In the genomic region with DNA sequence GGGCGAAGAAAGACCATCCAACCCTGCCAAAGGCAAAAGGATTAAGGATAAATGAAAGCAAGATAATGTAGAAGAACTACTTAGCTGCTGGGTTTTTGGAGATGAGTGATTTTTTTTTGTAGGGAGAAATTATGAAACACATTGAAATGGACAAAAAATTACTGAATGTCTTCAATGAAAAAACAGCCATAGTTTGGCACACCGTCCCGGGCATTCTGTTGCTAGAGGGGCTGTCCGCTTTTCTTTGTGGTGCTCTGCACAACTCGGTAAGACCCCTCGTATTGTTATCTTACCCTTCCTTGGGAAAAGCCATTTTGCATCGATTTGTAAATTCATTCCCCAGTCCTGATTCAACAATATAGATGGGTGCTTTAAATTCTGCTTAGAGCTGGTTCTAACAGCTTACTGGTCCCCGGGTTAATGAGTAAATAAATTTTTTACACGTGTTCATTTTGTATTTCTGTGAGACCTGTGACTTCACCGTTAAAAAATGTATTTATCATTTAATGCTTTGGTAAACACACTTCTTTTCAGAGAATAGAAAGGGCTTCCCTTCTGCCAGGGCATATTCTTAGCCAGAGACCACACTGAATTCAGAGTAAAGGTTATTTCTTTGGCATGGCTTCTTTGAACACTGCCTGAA, we compare ENCODE assay signal across 8 cellular contexts. TPM values are rescaled to one million over a fixed set of nuclear protein-coding genes. Genes with fewer than 3 reads are reported as not detected.
DNase-seq lines count a peak whose midpoint lies in the region; ATAC-seq, FAIRE-seq and TF ChIP-seq lines count a peak whose summit lies in the region.

No MANE protein-coding gene starts in this region.

- H3K56ac ChIP-seq in IMR-90 (ENCODE audit: extremely low read depth, insufficient read depth, low read length) = peak overlapping the region; percentile 95

- H3K9ac ChIP-seq in IMR-90 (ENCODE audit: low read depth, low read length) (peak overlapping the region; percentile 86), K562 (ENCODE audit: insufficient read depth in 1 of 2, low read depth in 2 of 2, low read length in 2 of 2) (peak overlapping the region; percentile 94 to 95; a peak in 3 of 4 replicates)

- no CpG with 5 or more reads among the region's 10 CpGs for WGBS in IMR-90 (ENCODE audit: extremely low coverage in 2 of 2, insufficient read length in 1 of 2), 2 experiments
- WGBS in K562 (ENCODE audit: insufficient coverage, low coverage, missing lambda C conversion rate) = 3% methylated on average over 10 of the region's 10 CpGs
- WGBS in mesodermal cell (ENCODE audit: insufficient coverage in 2 of 2), 2 experiments = 3 to 7% methylated on average over 3 to 6 of the region's 10 CpGs

- no peak for DNase-seq in AG04449 (ENCODE audit: low read depth, low spot score)
- peak; percentile 41 for DNase-seq in IMR-90
- no peak for DNase-seq in K562 (ENCODE audit: extremely low read depth in 1 of 4, low spot score in 3 of 4)
- no peak for DNase-seq in HK-2 (ENCODE audit: unreplicated experiment)
- no peak for DNase-seq in activated CD4-positive, alpha-beta memory T cell treated with anti-CD3 and anti-CD28 coated beads, Interleukin-2, amount 10 ng/mL, durations not matched to agents 7 days and 5 days
- DNase-seq in Kasumi-1 (lab: John Stamatoyannopoulos, UW) = no peak
- DNase-seq in activated CD4-positive, alpha-beta T cell treated with anti-CD3 and anti-CD28 coated beads, Interleukin-2, amount 10 ng/mL, durations not matched to agents 24 days and 14 days = no peak

- peak overlapping the region; percentile 95 for H3K23ac ChIP-seq in IMR-90 (ENCODE audit: low read depth, low read length)

- H3K27ac Mint-ChIP-seq in activated CD4-positive, alpha-beta memory T cell treated with anti-CD3 and anti-CD28 coated beads, Interleukin-2, amount 10 ng/mL, durations not matched to agents 7 days and 5 days = no peak overlapping the region
- H3K27ac Mint-ChIP-seq in activated CD4-positive, alpha-beta T cell treated with anti-CD3 and anti-CD28 coated beads, Interleukin-2, amount 10 ng/mL, durations not matched to agents 24 days and 14 days = no peak overlapping the region

- peak overlapping the region; percentile 90 for H3K4ac ChIP-seq in IMR-90 (ENCODE audit: low read depth, low read length)

- no peak overlapping the region for H3K4me3 Mint-ChIP-seq in activated CD4-positive, alpha-beta memory T cell treated with anti-CD3 and anti-CD28 coated beads, Interleukin-2, amount 10 ng/mL, durations not matched to agents 7 days and 5 days
- no peak overlapping the region for H3K4me3 Mint-ChIP-seq in activated CD4-positive, alpha-beta T cell treated with anti-CD3 and anti-CD28 coated beads, Interleukin-2, amount 10 ng/mL, durations not matched to agents 24 days and 14 days

- H2AFZ ChIP-seq in IMR-90 (replicated peaks; ENCODE audit: low read length, poor library complexity) (peak overlapping the region; percentile 98), K562 (ENCODE audit: low read depth, low read length) (peak overlapping the region; percentile 99)

- H4K91ac ChIP-seq in IMR-90 (ENCODE audit: insufficient read depth, low read depth, low read length) = peak overlapping the region; percentile 94

- peaks cover 2% of the 10 kb centered on the region; the same call in 1 of the 2 replicates for H3K4me1 ChIP-seq in IMR-90 (ENCODE audit: control insufficient read depth, insufficient read depth, low read length)
- H3K4me1 ChIP-seq in K562 (replicated peaks in 1 of 2; ENCODE audit: control insufficient read depth in 2 of 2, insufficient read depth in 2 of 2, low read length in 2 of 2) = peaks cover 0 to 23% of the 10 kb centered on the region in 2 experiments; a peak in 3 of 5 replicates
- peaks cover 7% of the 10 kb centered on the region for H3K4me1 ChIP-seq in mesodermal cell (ENCODE audit: control insufficient read depth, insufficient read depth, low read length, poor library complexity, severe bottlenecking)

- H3K36me3 ChIP-seq in IMR-90 (ENCODE audit: control insufficient read depth, insufficient read depth, low read length) (no peaks in the 10 kb centered on the region), K562 (ENCODE audit: control insufficient read depth, insufficient read depth, low read length) (0 out of 3 replicates have a peak, but pooled peaks cover 2% of the 10 kb centered on the region), mesodermal cell (ENCODE audit: control insufficient read depth, insufficient read depth, low read length) (no peaks in the 10 kb centered on the region)

- TF ChIP-seq RAD21 in IMR-90 (IDR thresholded peaks at IDR 0.05; ENCODE audit: low read length) (no peak), K562 (CRISPR knock-in tag; conservative IDR thresholded peaks at IDR 0.05 in 1 of 2, IDR thresholded peaks at IDR 0.05 in 1 of 2) (no peak)

- peaks cover 26% of the 10 kb centered on the region for H3K27me3 Mint-ChIP-seq in activated CD4-positive, alpha-beta memory T cell treated with anti-CD3 and anti-CD28 coated beads, Interleukin-2, amount 10 ng/mL, durations not matched to agents 7 days and 5 days
- H3K27me3 Mint-ChIP-seq in activated CD4-positive, alpha-beta T cell treated with anti-CD3 and anti-CD28 coated beads, Interleukin-2, amount 10 ng/mL, durations not matched to agents 24 days and 14 days = peaks cover 29% of the 10 kb centered on the region

- peak overlapping the region; percentile 83 for H2BK120ac ChIP-seq in IMR-90 (ENCODE audit: low read depth, low read length)

- H2BK5ac ChIP-seq in IMR-90 (ENCODE audit: low read depth, low read length, poor library complexity, severe bottlenecking) = peak overlapping the region; percentile 91

- H3K4me2 ChIP-seq in IMR-90 (ENCODE audit: low read depth, low read length) (peak overlapping the region; percentile 94), K562 (ENCODE audit: insufficient read depth, low read length) (peak overlapping the region; percentile 97)

- H3K4me3 ChIP-seq in AG04449 (ENCODE audit: low read depth, low read length) (peak overlapping the region; percentile 70), IMR-90 (ENCODE audit: insufficient read depth, low read depth, low read length) (peak overlapping the region; percentile 52), K562 (peak overlapping the region; percentile 70), mesodermal cell (ENCODE audit: extremely low read depth, insufficient read depth, low read length, poor library complexity, severe bottlenecking) (peak overlapping the region; percentile 95)

- POLR2A ChIA-PET in AG04449 (lab: Yijun Ruan, JAX) = interaction anchor here (1.2 to 3.1 kb wide), 3 partner anchors 10 to 20 kb away, joined by 4 to 22 read pairs (median 13); no protein-coding TSS in a partner anchor
- POLR2A ChIA-PET in IMR-90 (lab: Charles Lee; ENCODE audit: unreplicated experiment) = interaction anchor here (1.0 to 2.7 kb wide), 3 partner anchors 10 to 43 kb away, joined by 3 to 18 read pairs (median 3); no protein-coding TSS in a partner anchor
- POLR2A ChIA-PET in K562 (lab: Yijun Ruan, JAX) = interaction anchor here (0.6 to 2.7 kb wide), 8 partner anchors 10 to 227 kb away, joined by 3 to 20 read pairs (median 4); no protein-coding TSS in a partner anchor
- POLR2A ChIA-PET in activated CD4-positive, alpha-beta memory T cell treated with anti-CD3 and anti-CD28 coated beads, Interleukin-2, amount 10 ng/mL, durations not matched to agents 7 days and 5 days (lab: Charles Lee) = interaction anchor here (0.6 to 2.8 kb wide), 10 partner anchors 9 to 1493 kb away, joined by 3 to 10 read pairs (median 5); a partner anchor contains a TSS

- H2AK9ac ChIP-seq in IMR-90 (replicated peaks; ENCODE audit: low read depth, low read length, poor library complexity) = peak overlapping the region; percentile 93

- in situ Hi-C loops in IMR-90 (cut with MboI; ENCODE audit: low sequenced_read_pairs) = no loop called here
- in situ Hi-C loops in K562 (cut with MboI) = no loop called here

- H4K20me1 ChIP-seq in IMR-90 (ENCODE audit: insufficient read depth, low read length) = peaks cover 33% of the 10 kb centered on the region; the same call in 1 of the 2 replicates
- peaks cover 21% of the 10 kb centered on the region for H4K20me1 ChIP-seq in K562 (replicated peaks; ENCODE audit: control insufficient read depth, insufficient read depth, low read length)

- peak overlapping the region; percentile 86 to 93 for H4K8ac ChIP-seq in IMR-90 (ENCODE audit: low read depth in 2 of 2, low read length in 2 of 2)

- H3K36me3 Mint-ChIP-seq in activated CD4-positive, alpha-beta memory T cell treated with anti-CD3 and anti-CD28 coated beads, Interleukin-2, amount 10 ng/mL, durations not matched to agents 7 days and 5 days (ENCODE audit: low read depth) = no peaks in the 10 kb centered on the region
- H3K36me3 Mint-ChIP-seq in activated CD4-positive, alpha-beta T cell treated with anti-CD3 and anti-CD28 coated beads, Interleukin-2, amount 10 ng/mL, durations not matched to agents 24 days and 14 days (ENCODE audit: low read depth) = no peaks in the 10 kb centered on the region

- ATAC-seq in IMR-90 (ENCODE audit: low read depth) (no peak), K562 (no peak)

- peaks cover 27% of the 10 kb centered on the region for H3K4me1 Mint-ChIP-seq in activated CD4-positive, alpha-beta memory T cell treated with anti-CD3 and anti-CD28 coated beads, Interleukin-2, amount 10 ng/mL, durations not matched to agents 7 days and 5 days
- peaks cover 23% of the 10 kb centered on the region for H3K4me1 Mint-ChIP-seq in activated CD4-positive, alpha-beta T cell treated with anti-CD3 and anti-CD28 coated beads, Interleukin-2, amount 10 ng/mL, durations not matched to agents 24 days and 14 days

- peak overlapping the region; percentile 76 for H3K18ac ChIP-seq in IMR-90 (ENCODE audit: low read depth, low read length)

- TF ChIP-seq POLR2A in IMR-90 (IDR thresholded peaks at IDR 0.05; ENCODE audit: low read depth, low read length) (no peak), K562 (conservative IDR thresholded peaks at IDR 0.05) (no peak)

- H4K5ac ChIP-seq in IMR-90 (ENCODE audit: low read depth, low read length) = peak overlapping the region; percentile 92

- BruUV-seq in IMR-90 (replicated peaks; lab: Mats Ljungman, UMichigan) (TSS peak; percentile 93), K562 (replicated peaks; lab: Mats Ljungman, UMichigan) (TSS peak; percentile 94)

- H3K14ac ChIP-seq in IMR-90 (replicated peaks; ENCODE audit: low read depth, low read length) = peak overlapping the region; percentile 91

- no peak for TF ChIP-seq EP300 in K562 (IDR thresholded peaks at IDR 0.05; ENCODE audit: low read length)

- no peak for FAIRE-seq in K562 (lab: Jason Lieb, UNC)

- H3K79me1 ChIP-seq in IMR-90 (ENCODE audit: low read depth in 1 of 2, low read length in 2 of 2) = peaks cover 0 to 26% of the 10 kb centered on the region in 2 experiments; a peak in 2 of 4 replicates

- H3K27me3 ChIP-seq in IMR-90 (ENCODE audit: control insufficient read depth, insufficient read depth, low read length) (no peaks in the 10 kb centered on the region), K562 (ENCODE audit: control insufficient read depth in 2 of 2, insufficient read depth in 2 of 2, low read length in 2 of 2) (no peaks in the 10 kb centered on the region)

- dilution Hi-C loops in IMR-90 (cut with HindIII; ENCODE audit: low sequenced_read_pairs, unreplicated experiment) = no loop called here

- H3K9me3 ChIP-seq in IMR-90 (ENCODE audit: control insufficient read depth, insufficient read depth, low read length) (no peaks in the 10 kb centered on the region), K562 (replicated peaks; ENCODE audit: control insufficient read depth, insufficient read depth, low read depth, low read length) (no peaks in the 10 kb centered on the region; the same call in 1 of the 2 replicates), mesodermal cell (ENCODE audit: control insufficient read depth, low read length) (no peaks in the 10 kb centered on the region)

- TF ChIP-seq CTCF in AG04449 (IDR thresholded peaks at IDR 0.05; ENCODE audit: insufficient read depth, low read length, missing control alignments) = no peak
- TF ChIP-seq CTCF in IMR-90 (conservative IDR thresholded peaks at IDR 0.05; ENCODE audit: low read depth, low read length) = no peak
- TF ChIP-seq CTCF in K562 (IDR thresholded peaks at IDR 0.05 in 2 of 3, conservative IDR thresholded peaks at IDR 0.05 in 1 of 3; ENCODE audit: insufficient read depth in 2 of 3, low read depth in 1 of 3, low read length in 3 of 3) = no peak

- intact Hi-C loops in IMR-90 (cut with micrococcal nuclease) = loop anchor here (1.0 kb wide), 1 partner anchor 16 kb away; no protein-coding TSS in a partner anchor
- intact Hi-C loops in K562 (cut with micrococcal nuclease) = loop anchor here (5.0 kb wide), 1 partner anchor 150 kb away; a partner anchor contains a TSS
- intact Hi-C loops in activated CD4-positive, alpha-beta T cell treated with anti-CD3 and anti-CD28 coated beads, Interleukin-2, amount 10 ng/mL, durations not matched to agents 24 days and 14 days (cut with micrococcal nuclease) = no loop called here

- peak overlapping the region; percentile 83 for H2BK20ac ChIP-seq in IMR-90 (ENCODE audit: low read depth, low read length)

- peak overlapping the region; percentile 93 for H3K27ac ChIP-seq in IMR-90 (ENCODE audit: insufficient read depth, low read length)
- peak overlapping the region; percentile 98 for H3K27ac ChIP-seq in K562 (ENCODE audit: extremely low read depth, low read depth, low read length)
- peak overlapping the region; percentile 100 for H3K27ac ChIP-seq in mesodermal cell (ENCODE audit: low read depth, low read length, severe bottlenecking)

- H3K9me3 Mint-ChIP-seq in activated CD4-positive, alpha-beta memory T cell treated with anti-CD3 and anti-CD28 coated beads, Interleukin-2, amount 10 ng/mL, durations not matched to agents 7 days and 5 days = no peaks in the 10 kb centered on the region
- peaks cover 6% of the 10 kb centered on the region for H3K9me3 Mint-ChIP-seq in activated CD4-positive, alpha-beta T cell treated with anti-CD3 and anti-CD28 coated beads, Interleukin-2, amount 10 ng/mL, durations not matched to agents 24 days and 14 days

- H3K9me1 ChIP-seq in IMR-90 (ENCODE audit: insufficient read depth, low read length) (peaks cover 2% of the 10 kb centered on the region; the same call in 1 of the 2 replicates), K562 (ENCODE audit: control insufficient read depth, insufficient read depth, low read length) (no peaks in the 10 kb centered on the region)

- H3K79me2 ChIP-seq in K562 (ENCODE audit: control insufficient read depth, insufficient read depth, low read length) = peaks cover 41% of the 10 kb centered on the region

- peak overlapping the region; percentile 73 for H2AK5ac ChIP-seq in IMR-90 (ENCODE audit: low read depth, low read length)

- H2BK15ac ChIP-seq in IMR-90 (ENCODE audit: low read depth, low read length) = peak overlapping the region; percentile 62; the same call in 2 of the 3 replicates

- CTCF ChIA-PET in AG04449 (lab: Yijun Ruan, JAX) (interaction anchor here (1.3 to 7.6 kb wide), 5 partner anchors 10 to 42 kb away, joined by 4 to 59 read pairs (median 6); no protein-coding TSS in a partner anchor), IMR-90 (lab: Yijun Ruan, JAX) (interaction anchor here (2.2 kb wide), 1 partner anchor 9 kb away, joined by 9 read pairs; no protein-coding TSS in a partner anchor), K562 (lab: Yijun Ruan, JAX; ENCODE audit: low intra/inter-chr PET ratio) (interaction anchor here (0.6 kb wide), 1 partner anchor 293 kb away, joined by 5 read pairs; no protein-coding TSS in a partner anchor)
- CTCF ChIA-PET in activated CD4-positive, alpha-beta memory T cell treated with anti-CD3 and anti-CD28 coated beads, Interleukin-2, amount 10 ng/mL, durations not matched to agents 7 days and 5 days (lab: Charles Lee) = interaction anchor here (1.0 to 5.3 kb wide), 2 partner anchors 17 to 37 kb away, joined by 5 to 30 read pairs; no protein-coding TSS in a partner anchor

RNA-seq across cellular contexts. Expression of a gene that starts 0.9 kb away (rescaled TPM):
- 97.7 and 221 TPM in 2 replicates for total RNA-seq in IMR-90 (2012; rRNA removed)
- 378 and 401 TPM in 2 replicates for polyA plus RNA-seq in IMR-90 (2012; rRNA removed)
- polyA plus RNA-seq in IMR-90 (2012; cell fraction: cytosol; rRNA removed) = 100 and 185 TPM in 2 replicates
- polyA plus RNA-seq in IMR-90 (2012; cell fraction: nucleus; rRNA removed; ENCODE audit: low replicate concordance) = 33.9 and 158 TPM in 2 replicates
- total RNA-seq in K562 (2011; cell fraction: chromatin; rRNA removed; ENCODE audit: low replicate concordance) = 58.1 and 78.2 TPM in 2 replicates
- total RNA-seq in K562 (2011; cell fraction: nucleolus; rRNA removed) = 57.9 and 60.0 TPM in 2 replicates
- total RNA-seq in K562 (2011; cell fraction: nucleoplasm; rRNA removed) = 87.9 and 89.5 TPM in 2 replicates
- total RNA-seq in K562 (2014; rRNA removed) = 13.4 and 18.7 TPM in 2 replicates
- total RNA-seq in K562 (2014; rRNA removed; fragmentation: Illumina TruSeq; extraction: Trizol) = 23.2 and 31.2 TPM in 2 replicates
- 31.0 and 31.3 TPM in 2 replicates for total RNA-seq in K562 (2015; rRNA removed; fragmentation: Illumina TruSeq; extraction: Trizol)
- 45.1 and 46.0 TPM in 2 replicates for total RNA-seq in K562 (2021)
- 139 and 167 TPM in 2 replicates for polyA plus RNA-seq in K562 (2011; rRNA removed)
- 50.0 and 148 TPM in 2 replicates for polyA plus RNA-seq in K562 (2011; cell fraction: cytosol; rRNA removed)
- polyA plus RNA-seq in K562 (2011; cell fraction: nucleus; rRNA removed) = 31.2 and 52.6 TPM in 2 replicates
- polyA plus RNA-seq in K562 (2012) = 55.6 and 56.3 TPM in 2 replicates
- polyA plus RNA-seq in K562 (2014; fragmentation: Illumina TruSeq; extraction: Trizol) = 53.9 and 64.5 TPM in 2 replicates
- polyA plus RNA-seq in K562 (2014; fragmentation: Nextera tagmentation; extraction: Ambion mirVana) = 100 to 1,000 TPM; 141 to 157 TPM
- polyA plus RNA-seq in K562 (2014; rRNA removed) = 50.1 and 64.3 TPM in 2 replicates
- 76.5 and 97.3 TPM in 2 replicates for polyA minus RNA-seq in K562 (2011; rRNA and poly(A)+ RNA removed)
- 21.9 and 33.3 TPM in 2 replicates for polyA minus RNA-seq in K562 (2011; cell fraction: cytosol; rRNA and poly(A)+ RNA removed)
- 15.9 and 29.5 TPM in 2 replicates for polyA minus RNA-seq in K562 (2011; cell fraction: nucleus; rRNA and poly(A)+ RNA removed)
- polyA plus RNA-seq in mesodermal cell (2013, experiment 1 of 2) = 287 TPM
- 279 TPM for polyA plus RNA-seq in mesodermal cell (2013, experiment 2 of 2)
- total RNA-seq in activated CD4-positive, alpha-beta memory T cell treated with anti-CD3 and anti-CD28 coated beads, Interleukin-2, amount 10 ng/mL, durations not matched to agents 7 days and 5 days = 10 to 100 TPM; 36.1 to 36.7 TPM
- total RNA-seq in activated CD4-positive, alpha-beta T cell treated with anti-CD3 and anti-CD28 coated beads, Interleukin-2, amount 10 ng/mL, durations not matched to agents 24 days and 14 days = 24.3 and 25.3 TPM in 2 replicates

RNA-seq across cellular contexts. Expression of a gene that starts 39.9 kb away (rescaled TPM):
- total RNA-seq in IMR-90 (2012; rRNA removed) = 0.90 and 1.1 TPM in 2 replicates
- 2.2 and 3.0 TPM in 2 replicates for polyA plus RNA-seq in IMR-90 (2012; rRNA removed)
- polyA plus RNA-seq in IMR-90 (2012; cell fraction: cytosol; rRNA removed) = 2.3 and 2.8 TPM in 2 replicates
- polyA plus RNA-seq in IMR-90 (2012; cell fraction: nucleus; rRNA removed; ENCODE audit: low replicate concordance) = 1.1 and 1.9 TPM in 2 replicates
- not detected in 2 replicates for total RNA-seq in K562 (2011; cell fraction: chromatin; rRNA removed; ENCODE audit: low replicate concordance)
- not detected in 2 replicates for total RNA-seq in K562 (2011; cell fraction: nucleolus; rRNA removed)
- total RNA-seq in K562 (2011; cell fraction: nucleoplasm; rRNA removed) = not detected in 2 replicates
- total RNA-seq in K562 (2014; rRNA removed) = not detected in 2 replicates
- not detected in 2 replicates for total RNA-seq in K562 (2014; rRNA removed; fragmentation: Illumina TruSeq; extraction: Trizol)
- not detected in 2 replicates for total RNA-seq in K562 (2015; rRNA removed; fragmentation: Illumina TruSeq; extraction: Trizol)
- not detected in 2 replicates for total RNA-seq in K562 (2021)
- not detected in 2 replicates for polyA plus RNA-seq in K562 (2011; rRNA removed)
- polyA plus RNA-seq in K562 (2011; cell fraction: cytosol; rRNA removed) = 0.04 TPM in 1 of 2 replicates, not detected in the other
- polyA plus RNA-seq in K562 (2011; cell fraction: nucleus; rRNA removed) = not detected in 2 replicates
- not detected in 2 replicates for polyA plus RNA-seq in K562 (2012)
- not detected in 2 replicates for polyA plus RNA-seq in K562 (2014; fragmentation: Illumina TruSeq; extraction: Trizol)
- polyA plus RNA-seq in K562 (2014; fragmentation: Nextera tagmentation; extraction: Ambion mirVana) = not detected
- 0.30 TPM in 1 of 2 replicates, not detected in the other for polyA plus RNA-seq in K562 (2014; rRNA removed)
- not detected in 2 replicates for polyA minus RNA-seq in K562 (2011; rRNA and poly(A)+ RNA removed)
- polyA minus RNA-seq in K562 (2011; cell fraction: cytosol; rRNA and poly(A)+ RNA removed) = not detected in 2 replicates
- not detected in 2 replicates for polyA minus RNA-seq in K562 (2011; cell fraction: nucleus; rRNA and poly(A)+ RNA removed)
- 17.8 TPM for polyA plus RNA-seq in mesodermal cell (2013, experiment 1 of 2)
- polyA plus RNA-seq in mesodermal cell (2013, experiment 2 of 2) = 19.6 TPM
- not detected for total RNA-seq in activated CD4-positive, alpha-beta memory T cell treated with anti-CD3 and anti-CD28 coated beads, Interleukin-2, amount 10 ng/mL, durations not matched to agents 7 days and 5 days
- total RNA-seq in activated CD4-positive, alpha-beta T cell treated with anti-CD3 and anti-CD28 coated beads, Interleukin-2, amount 10 ng/mL, durations not matched to agents 24 days and 14 days = not detected in 2 replicates
